Comparison of ENCODE assay signal across 26 cellular contexts in genomic region chr11:129733384-129733783, GRCh38.
"Had no signal": no experiment of that assay in that cellular context is flagged by ENCODE, and none has a peak within 500 bp of the region (broad histone marks: within the 10 kb centered on the region; RNA-seq: fewer than 3 reads in every experiment).

No MANE protein-coding gene starts in this region.

- H3K4me3 ChIP-seq: breast epithelium, K562, Peyer's patch had no signal

- H3K27me3 Mint-ChIP-seq: activated naive CD4-positive, alpha-beta T cell treated with anti-CD3 and anti-CD28 coated beads, Interleukin-2, amount 50 U/mL, for 24 hours; activated T-cell treated with anti-CD3 and anti-CD28 coated beads, Interleukin-2, amount 50 U/mL, for 24 hours had no signal

- H3K27ac Mint-ChIP-seq: activated CD8-positive, alpha-beta memory T cell treated with anti-CD3 and anti-CD28 coated beads, Interleukin-2, amount 10 ng/mL, durations not matched to agents 7 days and 5 days; activated naive CD4-positive, alpha-beta T cell treated with anti-CD3 and anti-CD28 coated beads, Interleukin-2, amount 50 U/mL, for 24 hours; activated T-cell treated with anti-CD3 and anti-CD28 coated beads, Interleukin-2, amount 50 U/mL, for 24 hours; activated T-helper 1 cell treated with anti-CD3 and anti-CD28 coated beads, Interleukin-12 subunit alpha, Interleukin-12 subunit beta, Interleukin-2, Interleukin-4 antibody, amounts not matched to agents 30 ng/mL and 10 ng/mL and 1 ng/mL, durations not matched to agents 14 hours and 24 hours and 36 hours; T-helper 1 cell treated with Interleukin-12 subunit alpha and Interleukin-12 subunit beta and Interleukin-4 antibody, amounts not matched to agents 30 μg/mL and 1 μg/mL, for 36 hours had no signal

- H3K4me1 ChIP-seq: breast epithelium, Peyer's patch had no signal

- H3K9me3 ChIP-seq: breast epithelium, Peyer's patch had no signal

- H3K36me3 ChIP-seq: breast epithelium, Peyer's patch had no signal

- H3K4me1 Mint-ChIP-seq: activated CD8-positive, alpha-beta memory T cell treated with anti-CD3 and anti-CD28 coated beads, Interleukin-2, amount 10 ng/mL, durations not matched to agents 7 days and 5 days; activated naive CD4-positive, alpha-beta T cell treated with anti-CD3 and anti-CD28 coated beads, Interleukin-2, amount 50 U/mL, for 24 hours had no signal

- H3K27me3 ChIP-seq: breast epithelium, Peyer's patch had no signal

- H3K9me3 Mint-ChIP-seq: activated naive CD4-positive, alpha-beta T cell treated with anti-CD3 and anti-CD28 coated beads, Interleukin-2, amount 50 U/mL, for 24 hours; activated T-cell treated with anti-CD3 and anti-CD28 coated beads, Interleukin-2, amount 50 U/mL, for 24 hours; activated T-helper 1 cell treated with anti-CD3 and anti-CD28 coated beads, Interleukin-12 subunit alpha, Interleukin-12 subunit beta, Interleukin-2, Interleukin-4 antibody, amounts not matched to agents 30 ng/mL and 10 ng/mL and 1 ng/mL, durations not matched to agents 14 hours and 24 hours and 36 hours; T-helper 1 cell treated with Interleukin-12 subunit alpha and Interleukin-12 subunit beta and Interleukin-4 antibody, amounts not matched to agents 30 μg/mL and 1 μg/mL, for 36 hours had no signal

- H3K36me3 Mint-ChIP-seq: activated CD8-positive, alpha-beta memory T cell treated with anti-CD3 and anti-CD28 coated beads, Interleukin-2, amount 10 ng/mL, durations not matched to agents 7 days and 5 days had no signal

- FAIRE-seq: K562 had no signal

- DNase-seq: activated CD4-positive, alpha-beta T cell treated with anti-CD3 and anti-CD28 coated beads for 4 hours; activated CD4-positive, alpha-beta T cell treated with anti-CD3 and anti-CD28 coated beads, Interleukin-2, amount 50 U/mL, for 48 hours; activated CD8-positive, alpha-beta memory T cell treated with anti-CD3 and anti-CD28 coated beads, Interleukin-2, amount 10 ng/mL, durations not matched to agents 7 days and 5 days; activated effector memory CD4-positive, alpha-beta T cell treated with Interleukin-2 at 50 U/mL for 16 hours; activated naive CD4-positive, alpha-beta T cell; activated T-cell treated with anti-CD3 and anti-CD28 coated beads, Interleukin-2, amount 50 U/mL, for 24 hours; aorta; caudate nucleus; Karpas-422; MM.1S; NCI-H1105 treated with DMSO at 0.1 percent for 48 hours; NCI-H1436 treated with DMSO at 0.1 percent for 48 hours; NCI-H187; NCI-H2081; NCI-H2171; NCI-H226; NCI-H526; NCI-H82; Peyer's patch; SHP77 treated with DMSO at 0.1 percent for 48 hours had no signal

- H3K4me3 Mint-ChIP-seq: activated CD8-positive, alpha-beta memory T cell treated with anti-CD3 and anti-CD28 coated beads, Interleukin-2, amount 10 ng/mL, durations not matched to agents 7 days and 5 days; activated naive CD4-positive, alpha-beta T cell treated with anti-CD3 and anti-CD28 coated beads, Interleukin-2, amount 50 U/mL, for 24 hours; activated T-cell treated with anti-CD3 and anti-CD28 coated beads, Interleukin-2, amount 50 U/mL, for 24 hours; activated T-helper 1 cell treated with anti-CD3 and anti-CD28 coated beads, Interleukin-12 subunit alpha, Interleukin-12 subunit beta, Interleukin-2, Interleukin-4 antibody, amounts not matched to agents 30 ng/mL and 10 ng/mL and 1 ng/mL, durations not matched to agents 14 hours and 24 hours and 36 hours; T-helper 1 cell treated with Interleukin-12 subunit alpha and Interleukin-12 subunit beta and Interleukin-4 antibody, amounts not matched to agents 30 μg/mL and 1 μg/mL, for 36 hours had no signal

- H3K27ac ChIP-seq: breast epithelium, Peyer's patch, RWPE1 had no signal
